In the genomic region with DNA sequence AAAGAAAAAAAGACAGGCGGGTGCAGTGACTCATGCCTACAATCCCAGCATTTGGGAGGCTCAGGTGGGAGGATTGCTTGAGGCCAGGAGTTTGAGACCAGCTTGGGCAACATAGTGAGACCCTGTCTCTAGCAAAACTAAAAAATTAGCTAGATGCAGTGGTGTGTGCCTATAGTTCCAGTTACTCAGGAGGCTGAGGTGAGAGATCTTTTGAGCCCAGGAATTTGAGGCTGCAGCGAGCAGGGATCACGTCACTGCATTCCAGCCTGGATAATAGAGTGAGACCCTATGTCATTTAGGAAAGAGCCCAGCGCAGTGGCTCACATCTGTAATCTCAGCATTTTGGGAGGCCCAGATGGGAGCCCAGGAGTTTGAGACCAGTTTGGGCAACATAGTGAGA, we compare ENCODE assay signal across 27 cellular contexts.
"Had no signal": no experiment of that assay in that cellular context is flagged by ENCODE, and none has a peak within 500 bp of the region (broad histone marks: within the 10 kb centered on the region; RNA-seq: fewer than 3 reads in every experiment).

No MANE protein-coding gene starts in this region.

- H3K4me3 ChIP-seq: colonic mucosa, esophagus squamous epithelium, heart left ventricle had no signal

- H3K4me1 ChIP-seq: colonic mucosa had no signal

- H3K27ac ChIP-seq: brain microvascular endothelial cell, colonic mucosa, heart left ventricle, WERI-Rb-1 had no signal

- H3K36me3 ChIP-seq: brain microvascular endothelial cell, colonic mucosa, esophagus squamous epithelium, heart left ventricle, WERI-Rb-1 had no signal

- H3K27me3 ChIP-seq: brain microvascular endothelial cell, colonic mucosa, esophagus squamous epithelium, heart left ventricle had no signal

- H3K4me3 Mint-ChIP-seq: activated B cell treated with CpG ODN at 0.5 μM for 24 hours; activated CD4-positive, alpha-beta memory T cell treated with anti-CD3 and anti-CD28 coated beads, Interleukin-2, amount 10 ng/mL, durations not matched to agents 7 days and 5 days; activated CD4-positive, alpha-beta T cell treated with anti-CD3 and anti-CD28 coated beads, Interleukin-2, amount 10 ng/mL, durations not matched to agents 24 days and 14 days; activated naive CD8-positive, alpha-beta T cell; activated T-cell treated with anti-CD3 and anti-CD28 coated beads, Interleukin-2, amount 50 U/mL, for 24 hours; activated T-cell treated with anti-CD3 and anti-CD28 coated beads, Interleukin-2, amount 50 U/mL, for 72 hours; central memory CD8-positive, alpha-beta T cell; T-helper 17 cell; T-helper 2 cell treated with Interferon-gamma antibody and Interleukin-4, amounts not matched to agents 5 μg/mL and 100 μg/mL, for 36 hours had no signal

- DNase-seq: activated B cell treated with CpG ODN at 0.5 μM for 24 hours; activated CD4-positive, alpha-beta memory T cell treated with anti-CD3 and anti-CD28 coated beads, Interleukin-2, amount 10 ng/mL, durations not matched to agents 7 days and 5 days; activated CD4-positive, alpha-beta T cell treated with anti-CD3 and anti-CD28 coated beads, Interleukin-2, amount 10 ng/mL, durations not matched to agents 24 days and 14 days; activated CD4-positive, alpha-beta T cell treated with anti-CD3 and anti-CD28 coated beads, Interleukin-2, amount 50 U/mL, for 4 hours; activated CD8-positive, alpha-beta memory T cell treated with anti-CD3 and anti-CD28 coated beads, Interleukin-2, amount 50 U/mL, for 48 hours; activated gamma-delta T cell treated with Interleukin-2 at 50 U/mL for 16 hours; activated naive CD4-positive, alpha-beta T cell treated with anti-CD3 and anti-CD28 coated beads, Interleukin-2, amount 50 U/mL, for 16 hours; activated naive CD4-positive, alpha-beta T cell treated with Interleukin-2 at 50 U/mL for 16 hours; activated T-cell treated with anti-CD3 and anti-CD28 coated beads for 4 hours; activated T-cell treated with anti-CD3 and anti-CD28 coated beads, Interleukin-2, amount 50 U/mL, for 24 hours; activated T-cell treated with anti-CD3 and anti-CD28 coated beads, Interleukin-2, amount 50 U/mL, for 72 hours; amniotic stem cell; anterior cingulate cortex; brain microvascular endothelial cell; colonic mucosa; effector CD8-positive, alpha-beta T cell; esophagus squamous epithelium; glutamatergic neuron; T-helper 1 cell; T-helper 17 cell; T1000; WERI-Rb-1 had no signal

- ATAC-seq: activated CD4-positive, CD25-positive, alpha-beta regulatory T cell treated with anti-CD3 and anti-CD28 coated beads, Interleukin-2, amount 50 U/mL, for 24 hours; activated T-cell treated with anti-CD3 and anti-CD28 coated beads, Interleukin-2, amount 50 U/mL, for 72 hours; T-helper 17 cell had no signal

- H3K27me3 Mint-ChIP-seq: activated B cell treated with CpG ODN at 0.5 μM for 24 hours; activated CD4-positive, alpha-beta memory T cell treated with anti-CD3 and anti-CD28 coated beads, Interleukin-2, amount 10 ng/mL, durations not matched to agents 7 days and 5 days; activated CD4-positive, alpha-beta T cell treated with anti-CD3 and anti-CD28 coated beads, Interleukin-2, amount 10 ng/mL, durations not matched to agents 24 days and 14 days; activated naive CD8-positive, alpha-beta T cell; activated T-cell treated with anti-CD3 and anti-CD28 coated beads, Interleukin-2, amount 50 U/mL, for 24 hours; central memory CD8-positive, alpha-beta T cell; T-helper 17 cell had no signal

- H3K27ac Mint-ChIP-seq: activated B cell treated with CpG ODN at 0.5 μM for 24 hours; activated CD4-positive, alpha-beta memory T cell treated with anti-CD3 and anti-CD28 coated beads, Interleukin-2, amount 10 ng/mL, durations not matched to agents 7 days and 5 days; activated CD4-positive, alpha-beta T cell treated with anti-CD3 and anti-CD28 coated beads, Interleukin-2, amount 10 ng/mL, durations not matched to agents 24 days and 14 days; activated naive CD8-positive, alpha-beta T cell; activated T-cell treated with anti-CD3 and anti-CD28 coated beads, Interleukin-2, amount 50 U/mL, for 24 hours; activated T-cell treated with anti-CD3 and anti-CD28 coated beads, Interleukin-2, amount 50 U/mL, for 72 hours; T-helper 17 cell; T-helper 2 cell treated with Interferon-gamma antibody and Interleukin-4, amounts not matched to agents 5 μg/mL and 100 μg/mL, for 36 hours had no signal

- H3K9me3 ChIP-seq: colonic mucosa, esophagus squamous epithelium, heart left ventricle had no signal

- H3K9me3 Mint-ChIP-seq: activated CD4-positive, alpha-beta memory T cell treated with anti-CD3 and anti-CD28 coated beads, Interleukin-2, amount 10 ng/mL, durations not matched to agents 7 days and 5 days; activated T-cell treated with anti-CD3 and anti-CD28 coated beads, Interleukin-2, amount 50 U/mL, for 24 hours; activated T-cell treated with anti-CD3 and anti-CD28 coated beads, Interleukin-2, amount 50 U/mL, for 72 hours; central memory CD8-positive, alpha-beta T cell; T-helper 2 cell treated with Interferon-gamma antibody and Interleukin-4, amounts not matched to agents 5 μg/mL and 100 μg/mL, for 36 hours had no signal
